In genomic region chr21:15121655-15122120, GRCh38 we compare ENCODE assay signal across 10 cellular contexts. TPM values are rescaled to one million over a fixed set of nuclear protein-coding genes. Genes with fewer than 3 reads are reported as not detected.
DNase-seq lines count a peak whose midpoint lies in the region; ATAC-seq, FAIRE-seq and TF ChIP-seq lines count a peak whose summit lies in the region.
"Had no signal": no experiment of that assay in that cellular context is flagged by ENCODE, and none has a peak within 500 bp of the region (broad histone marks: within the 10 kb centered on the region; RNA-seq: fewer than 3 reads in every experiment).

No MANE protein-coding gene starts in this region.

- no peaks in the 10 kb centered on the region for H3K9me3 ChIP-seq in CD4-positive, alpha-beta T cell (ENCODE audit: control insufficient read depth, low read length)

- no peak for FAIRE-seq in GM12892 (lab: Jason Lieb, UNC)

- 32% methylated on average over 3 of the region's 3 CpGs for WGBS in urinary bladder

- H3K27me3 ChIP-seq in CD4-positive, alpha-beta T cell (ENCODE audit: control insufficient read depth, insufficient read depth, low read length), result no peaks in the 10 kb centered on the region

- no peak for TF ChIP-seq POLR2A in GM12892 (IDR thresholded peaks at IDR 0.05; ENCODE audit: low read depth, low read length)

- H3K4me3 ChIP-seq in urinary bladder (ENCODE audit: low read depth, low read length), result no peak overlapping the region

- POLR2A ChIA-PET in CD4-positive, alpha-beta T cell (lab: Charles Lee), result interaction anchor here (0.6 kb wide), 1 partner anchor 860 kb away, joined by 3 read pairs; no protein-coding TSS in a partner anchor

- no peaks in the 10 kb centered on the region for H3K4me1 Mint-ChIP-seq in CD4-positive, alpha-beta T cell (ENCODE audit: low read depth)

- no peak for ATAC-seq in CD4-positive, alpha-beta T cell (ENCODE audit: poor library complexity)

- CTCF ChIA-PET in CD4-positive, alpha-beta T cell (lab: Charles Lee), result interaction anchor here (1.2 kb wide), 1 partner anchor 30 kb away, joined by 3 read pairs; no protein-coding TSS in a partner anchor

- no peaks in the 10 kb centered on the region for H3K36me3 ChIP-seq in urinary bladder (ENCODE audit: insufficient read depth)

- H3K27ac ChIP-seq in urinary bladder (ENCODE audit: low read depth), result peak overlapping the region; percentile 38
- H3K27ac ChIP-seq in CD4-positive, alpha-beta T cell (ENCODE audit: low read depth, low read length), result no peak overlapping the region
- H3K27ac ChIP-seq: 22Rv1 had no signal

- H3K9me3 Mint-ChIP-seq in CD4-positive, alpha-beta T cell, result no peaks in the 10 kb centered on the region
- H3K9me3 Mint-ChIP-seq: activated T-helper 2 cell treated with anti-CD3 and anti-CD28 coated beads, Interferon-gamma antibody, Interleukin-2, Interleukin-4, amounts not matched to agents 10 μg/mL and 5 μg/mL and 100 μg/mL, durations not matched to agents 14 hours and 24 hours and 36 hours had no signal

- intact Hi-C loops in CD4-positive, alpha-beta T cell (cut with DNase I, micrococcal nuclease), result no loop called here

- H3K4me3 Mint-ChIP-seq in CD4-positive, alpha-beta T cell, result no peak overlapping the region

- H3K27me3 Mint-ChIP-seq in CD4-positive, alpha-beta T cell, result peaks cover 9% of the 10 kb centered on the region

- no peaks in the 10 kb centered on the region for H3K4me1 ChIP-seq in urinary bladder (ENCODE audit: insufficient read depth)

- no peak for TF ChIP-seq CTCF in CD4-positive, alpha-beta T cell (IDR thresholded peaks at IDR 0.05)

- no peaks in the 10 kb centered on the region for H3K36me3 Mint-ChIP-seq in CD4-positive, alpha-beta T cell (ENCODE audit: low read depth)

- no peak overlapping the region for H3K27ac Mint-ChIP-seq in CD4-positive, alpha-beta T cell
- H3K27ac Mint-ChIP-seq: activated T-helper 2 cell treated with anti-CD3 and anti-CD28 coated beads, Interferon-gamma antibody, Interleukin-2, Interleukin-4, amounts not matched to agents 10 μg/mL and 5 μg/mL and 100 μg/mL, durations not matched to agents 14 hours and 24 hours and 36 hours had no signal

- DNase-seq in DMS 273 (lab: John Stamatoyannopoulos, UW; ENCODE audit: unreplicated experiment) (peak; percentile 21), DMS 273 treated with DMSO at 0.1 percent for 48 hours (lab: John Stamatoyannopoulos, UW) (no peak), fibroblast of peridontal ligament (ENCODE audit: extremely low read depth) (peak; percentile 59), mucosa of gallbladder (ENCODE audit: low spot score) (peak; percentile 39), activated gamma-delta T cell treated with Interleukin-2 at 50 U/mL for 16 hours (no peak), GM12892 (ENCODE audit: insufficient read length) (no peak)
- DNase-seq in CD4-positive, alpha-beta T cell, result no peak

RNA-seq across cellular contexts. Expression of gene NRIP1, which starts 56.9 kb away (rescaled TPM):
- total RNA-seq in mucosa of gallbladder (34.4 TPM), urinary bladder (104 TPM)
- 11.2 TPM for polyA plus RNA-seq in urinary bladder
- 10 to 100 TPM; 41.6 to 50.1 TPM for total RNA-seq in CD4-positive, alpha-beta T cell
- 2.0 TPM for polyA plus RNA-seq in GM12892 (2012; ENCODE audit: missing spikeins)

Comparison
In these comparisons a context has a peak if more than half of its experiments do, and no peak if none do; other contexts are left out.
1. DNase-seq: peak in DMS 273 (single experiment), fibroblast of peridontal ligament (single experiment) and mucosa of gallbladder (single experiment); none in DMS 273 treated with DMSO at 0.1 percent for 48 hours (single experiment), CD4-positive, alpha-beta T cell (0 of 10), activated gamma-delta T cell treated with Interleukin-2 at 50 U/mL for 16 hours (single experiment) and GM12892 (single experiment).